1 cellular context compared by ENCODE assay signal in genomic region chr19:36838784-36839324, GRCh38.
A peak's percentile ranks its signal among the peaks of the same experiment; 100 is the strongest.
TF ChIP-seq lines count a peak whose summit lies in the region.

No MANE protein-coding gene starts in this region.

TF ChIP-seq in HEK293, 187 proteins besides CTCF, POLR2A, EP300 and RAD21 (continued from another document):
- TF ChIP-seq ZNF645 (tag by site-specific recombination; IDR thresholded peaks at IDR 0.05) (no peak), ZNF792 (tag by site-specific recombination; IDR thresholded peaks at IDR 0.05) (peak; percentile 38; the same call in 1 of the 2 replicates), GLIS1 (tag by site-specific recombination; IDR thresholded peaks at IDR 0.05) (peak; percentile 66), ZBTB8A (tag by site-specific recombination; IDR thresholded peaks at IDR 0.05) (no peak), ZNF221 (tag by site-specific recombination; IDR thresholded peaks at IDR 0.05; ENCODE audit: borderline replicate concordance) (no peak), ZNF416 (tag by site-specific recombination; IDR thresholded peaks at IDR 0.05) (no peak), ZNF488 (tag by site-specific recombination; IDR thresholded peaks at IDR 0.05) (no peak), HIC1 (tag by site-specific recombination; IDR thresholded peaks at IDR 0.05) (peak; percentile 84), EGR2 (tag by site-specific recombination; IDR thresholded peaks at IDR 0.05; ENCODE audit: low read depth) (0 out of 2 replicates have a peak, but pooled peaks have one; percentile 68)
- TF ChIP-seq, protein P1, sequence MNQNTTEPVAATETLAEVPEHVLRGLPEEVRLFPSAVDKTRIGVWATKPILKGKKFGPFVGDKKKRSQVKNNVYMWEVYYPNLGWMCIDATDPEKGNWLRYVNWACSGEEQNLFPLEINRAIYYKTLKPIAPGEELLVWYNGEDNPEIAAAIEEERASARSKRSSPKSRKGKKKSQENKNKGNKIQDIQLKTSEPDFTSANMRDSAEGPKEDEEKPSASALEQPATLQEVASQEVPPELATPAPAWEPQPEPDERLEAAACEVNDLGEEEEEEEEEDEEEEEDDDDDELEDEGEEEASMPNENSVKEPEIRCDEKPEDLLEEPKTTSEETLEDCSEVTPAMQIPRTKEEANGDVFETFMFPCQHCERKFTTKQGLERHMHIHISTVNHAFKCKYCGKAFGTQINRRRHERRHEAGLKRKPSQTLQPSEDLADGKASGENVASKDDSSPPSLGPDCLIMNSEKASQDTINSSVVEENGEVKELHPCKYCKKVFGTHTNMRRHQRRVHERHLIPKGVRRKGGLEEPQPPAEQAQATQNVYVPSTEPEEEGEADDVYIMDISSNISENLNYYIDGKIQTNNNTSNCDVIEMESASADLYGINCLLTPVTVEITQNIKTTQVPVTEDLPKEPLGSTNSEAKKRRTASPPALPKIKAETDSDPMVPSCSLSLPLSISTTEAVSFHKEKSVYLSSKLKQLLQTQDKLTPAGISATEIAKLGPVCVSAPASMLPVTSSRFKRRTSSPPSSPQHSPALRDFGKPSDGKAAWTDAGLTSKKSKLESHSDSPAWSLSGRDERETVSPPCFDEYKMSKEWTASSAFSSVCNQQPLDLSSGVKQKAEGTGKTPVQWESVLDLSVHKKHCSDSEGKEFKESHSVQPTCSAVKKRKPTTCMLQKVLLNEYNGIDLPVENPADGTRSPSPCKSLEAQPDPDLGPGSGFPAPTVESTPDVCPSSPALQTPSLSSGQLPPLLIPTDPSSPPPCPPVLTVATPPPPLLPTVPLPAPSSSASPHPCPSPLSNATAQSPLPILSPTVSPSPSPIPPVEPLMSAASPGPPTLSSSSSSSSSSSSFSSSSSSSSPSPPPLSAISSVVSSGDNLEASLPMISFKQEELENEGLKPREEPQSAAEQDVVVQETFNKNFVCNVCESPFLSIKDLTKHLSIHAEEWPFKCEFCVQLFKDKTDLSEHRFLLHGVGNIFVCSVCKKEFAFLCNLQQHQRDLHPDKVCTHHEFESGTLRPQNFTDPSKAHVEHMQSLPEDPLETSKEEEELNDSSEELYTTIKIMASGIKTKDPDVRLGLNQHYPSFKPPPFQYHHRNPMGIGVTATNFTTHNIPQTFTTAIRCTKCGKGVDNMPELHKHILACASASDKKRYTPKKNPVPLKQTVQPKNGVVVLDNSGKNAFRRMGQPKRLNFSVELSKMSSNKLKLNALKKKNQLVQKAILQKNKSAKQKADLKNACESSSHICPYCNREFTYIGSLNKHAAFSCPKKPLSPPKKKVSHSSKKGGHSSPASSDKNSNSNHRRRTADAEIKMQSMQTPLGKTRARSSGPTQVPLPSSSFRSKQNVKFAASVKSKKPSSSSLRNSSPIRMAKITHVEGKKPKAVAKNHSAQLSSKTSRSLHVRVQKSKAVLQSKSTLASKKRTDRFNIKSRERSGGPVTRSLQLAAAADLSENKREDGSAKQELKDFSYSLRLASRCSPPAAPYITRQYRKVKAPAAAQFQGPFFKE (tag by site-specific recombination; IDR thresholded peaks at IDR 0.05; ENCODE audit: borderline replicate concordance) = no peak
- TF ChIP-seq, protein P2, sequence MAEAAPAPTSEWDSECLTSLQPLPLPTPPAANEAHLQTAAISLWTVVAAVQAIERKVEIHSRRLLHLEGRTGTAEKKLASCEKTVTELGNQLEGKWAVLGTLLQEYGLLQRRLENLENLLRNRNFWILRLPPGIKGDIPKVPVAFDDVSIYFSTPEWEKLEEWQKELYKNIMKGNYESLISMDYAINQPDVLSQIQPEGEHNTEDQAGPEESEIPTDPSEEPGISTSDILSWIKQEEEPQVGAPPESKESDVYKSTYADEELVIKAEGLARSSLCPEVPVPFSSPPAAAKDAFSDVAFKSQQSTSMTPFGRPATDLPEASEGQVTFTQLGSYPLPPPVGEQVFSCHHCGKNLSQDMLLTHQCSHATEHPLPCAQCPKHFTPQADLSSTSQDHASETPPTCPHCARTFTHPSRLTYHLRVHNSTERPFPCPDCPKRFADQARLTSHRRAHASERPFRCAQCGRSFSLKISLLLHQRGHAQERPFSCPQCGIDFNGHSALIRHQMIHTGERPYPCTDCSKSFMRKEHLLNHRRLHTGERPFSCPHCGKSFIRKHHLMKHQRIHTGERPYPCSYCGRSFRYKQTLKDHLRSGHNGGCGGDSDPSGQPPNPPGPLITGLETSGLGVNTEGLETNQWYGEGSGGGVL (tag by site-specific recombination; IDR thresholded peaks at IDR 0.05) = no peak
- TF ChIP-seq, protein P3, sequence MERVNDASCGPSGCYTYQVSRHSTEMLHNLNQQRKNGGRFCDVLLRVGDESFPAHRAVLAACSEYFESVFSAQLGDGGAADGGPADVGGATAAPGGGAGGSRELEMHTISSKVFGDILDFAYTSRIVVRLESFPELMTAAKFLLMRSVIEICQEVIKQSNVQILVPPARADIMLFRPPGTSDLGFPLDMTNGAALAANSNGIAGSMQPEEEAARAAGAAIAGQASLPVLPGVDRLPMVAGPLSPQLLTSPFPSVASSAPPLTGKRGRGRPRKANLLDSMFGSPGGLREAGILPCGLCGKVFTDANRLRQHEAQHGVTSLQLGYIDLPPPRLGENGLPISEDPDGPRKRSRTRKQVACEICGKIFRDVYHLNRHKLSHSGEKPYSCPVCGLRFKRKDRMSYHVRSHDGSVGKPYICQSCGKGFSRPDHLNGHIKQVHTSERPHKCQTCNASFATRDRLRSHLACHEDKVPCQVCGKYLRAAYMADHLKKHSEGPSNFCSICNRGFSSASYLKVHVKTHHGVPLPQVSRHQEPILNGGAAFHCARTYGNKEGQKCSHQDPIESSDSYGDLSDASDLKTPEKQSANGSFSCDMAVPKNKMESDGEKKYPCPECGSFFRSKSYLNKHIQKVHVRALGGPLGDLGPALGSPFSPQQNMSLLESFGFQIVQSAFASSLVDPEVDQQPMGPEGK (tag by site-specific recombination; IDR thresholded peaks at IDR 0.05) = no peak
